ENCODE assay signal across 1 cellular context in genomic region chr13:97125051-97125809, GRCh38.
TF ChIP-seq lines count a peak whose summit lies in the region.

No MANE protein-coding gene starts in this region.

TF ChIP-seq in HEK293, 187 proteins besides CTCF, POLR2A, EP300 and RAD21 (continued from another document):
- peak; percentile 72 for TF ChIP-seq PRDM10 (tag by site-specific recombination; IDR thresholded peaks at IDR 0.05)
